31 cellular contexts compared by ENCODE assay signal in the genomic region with DNA sequence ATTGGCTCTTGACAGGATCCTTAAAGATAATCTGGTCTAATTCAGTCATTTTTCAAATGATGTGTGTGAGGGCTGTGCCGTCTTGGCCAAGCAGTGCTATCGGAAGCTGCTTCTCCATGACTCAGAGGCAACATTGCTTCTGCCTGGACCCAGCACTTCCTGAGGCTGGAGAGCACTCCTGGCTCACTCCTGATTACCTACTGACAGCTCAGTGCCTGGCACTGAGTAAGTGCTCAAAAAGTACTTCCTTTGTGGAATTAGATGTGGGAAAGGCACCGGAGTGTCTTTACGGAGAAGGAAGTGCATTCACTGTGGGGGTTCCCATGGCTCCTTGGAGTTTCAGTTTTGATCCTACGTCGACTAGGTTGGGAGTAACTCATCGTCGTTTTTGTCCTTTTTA.
"Had no signal": no experiment of that assay in that cellular context is flagged by ENCODE, and none has a peak within 500 bp of the region (broad histone marks: within the 10 kb centered on the region; RNA-seq: fewer than 3 reads in every experiment).

No MANE protein-coding gene starts in this region.

- ATAC-seq: effector memory CD8-positive, alpha-beta T cell; left ventricle myocardium superior; naive thymus-derived CD4-positive, alpha-beta T cell; pancreas; sciatic nerve; stimulated activated naive CD8-positive, alpha-beta T cell treated with anti-CD3 and anti-CD28 coated beads, Interleukin-15, Interleukin-2, amounts not matched to agents 100 U/mL and 50 U/mL, for 24 hours had no signal

- DNase-seq: activated CD4-positive, alpha-beta memory T cell treated with anti-CD3 and anti-CD28 coated beads for 36 hours; activated CD4-positive, alpha-beta T cell treated with anti-CD3 and anti-CD28 coated beads, Interleukin-2, amount 10 ng/mL, durations not matched to agents 24 days and 14 days; activated CD4-positive, CD25-positive, alpha-beta regulatory T cell treated with anti-CD3 and anti-CD28 coated beads, Interleukin-2, amount 50 U/mL, for 72 hours; activated CD8-positive, alpha-beta memory T cell treated with anti-CD3 and anti-CD28 coated beads, Interleukin-2, amount 50 U/mL, for 4 hours; activated effector memory CD4-positive, alpha-beta T cell treated with anti-CD3 and anti-CD28 coated beads, Interleukin-2, amount 50 U/mL, for 16 hours; activated naive CD4-positive, alpha-beta T cell treated with anti-CD3 and anti-CD28 coated beads for 36 hours; activated naive CD8-positive, alpha-beta T cell treated with anti-CD3 and anti-CD28 coated beads for 36 hours; activated T-cell treated with anti-CD3 and anti-CD28 coated beads, Interleukin-2, amount 50 U/mL, for 1 hour; adrenal gland; caudate nucleus; cortex of kidney; effector memory CD8-positive, alpha-beta T cell; erythroblast; glutamatergic neuron; islet precursor cell; left ventricle myocardium superior; midbrain; naive thymus-derived CD4-positive, alpha-beta T cell; nucleus accumbens; pancreas; retina; stimulated activated CD4-positive, alpha-beta T cell treated with anti-CD3 and anti-CD28 coated beads, Interleukin-12 subunit alpha, Interleukin-12 subunit beta, amount 100 ng/mL, for 4 hours; stimulated activated CD4-positive, alpha-beta T cell treated with anti-CD3 and anti-CD28 coated beads, Interleukin-4, amount 100 ng/mL, for 1 hour; stimulated activated naive CD8-positive, alpha-beta T cell treated with anti-CD3 and anti-CD28 coated beads, Interleukin-15, Interleukin-2, amounts not matched to agents 100 U/mL and 50 U/mL, for 24 hours; T-helper 2 cell; testis; transverse colon had no signal

- H3K36me3 ChIP-seq: adrenal gland, pancreas, prostate gland, transverse colon, vagina had no signal

- H3K4me1 ChIP-seq: adrenal gland, pancreas, prostate gland, testis, transverse colon, vagina had no signal

- H3K27me3 ChIP-seq: adrenal gland, pancreas, testis, transverse colon, vagina had no signal

- H3K4me3 ChIP-seq: adrenal gland, pancreas, prostate gland, skin epidermis, testis, transverse colon, vagina had no signal

- H3K27ac ChIP-seq: adrenal gland, pancreas, prostate gland, skin epidermis, testis, transverse colon, vagina had no signal

- H3K9me3 ChIP-seq: pancreas, prostate gland, testis, vagina had no signal
